ENCODE assay signal across 1 cellular context in the genomic region with DNA sequence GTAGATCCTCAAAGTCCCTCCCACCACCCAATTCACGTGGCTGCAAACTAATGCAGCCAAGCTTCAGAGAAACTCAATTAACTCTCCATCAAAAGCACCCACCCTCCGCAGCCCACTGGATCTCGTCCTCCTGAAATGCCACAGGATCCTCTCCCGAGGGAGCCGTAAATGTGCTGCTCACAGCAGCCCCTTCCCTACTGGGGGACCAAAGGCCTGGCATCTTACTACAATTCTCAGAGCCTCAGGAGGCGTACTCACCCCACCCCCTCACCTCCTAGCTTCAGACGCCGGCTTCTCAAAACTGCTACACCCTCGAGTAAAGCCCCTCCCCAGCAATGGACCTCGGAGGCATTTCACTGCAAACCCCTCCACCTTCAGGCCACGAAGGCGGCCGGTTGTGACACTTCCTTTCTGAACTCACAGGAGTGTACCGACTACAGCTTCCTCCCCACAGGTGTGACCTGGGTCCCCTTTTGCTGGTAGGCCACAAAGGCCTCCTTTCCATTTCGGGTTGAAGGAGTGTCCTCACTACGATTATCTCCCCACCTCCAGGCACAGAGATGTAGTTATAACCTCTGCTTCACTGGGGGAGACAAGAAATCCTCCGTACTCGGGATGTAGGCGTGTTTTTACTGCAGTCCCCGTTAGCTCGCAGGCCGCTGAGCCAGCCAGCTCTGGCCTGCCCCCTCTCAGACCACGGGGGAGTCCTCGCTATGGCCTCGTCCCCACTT.
TF ChIP-seq lines count a peak whose summit lies in the region.

No MANE protein-coding gene starts in this region.

TF ChIP-seq in HepG2, 621 proteins besides CTCF, POLR2A, EP300 and RAD21 (continued from another document):
- 0 out of 2 replicates have a peak, but pooled peaks have one; percentile 41 for TF ChIP-seq ZNF614 (CRISPR knock-in tag; IDR thresholded peaks at IDR 0.05; ENCODE audit: borderline replicate concordance)
- no peak for TF ChIP-seq SRY (CRISPR knock-in tag; IDR thresholded peaks at IDR 0.05)
- peak; percentile 44 for TF ChIP-seq ZNF446 (CRISPR knock-in tag; IDR thresholded peaks at IDR 0.05)
- no peak for TF ChIP-seq BCL6 (CRISPR knock-in tag; IDR thresholded peaks at IDR 0.05)
- TF ChIP-seq, protein P1, sequence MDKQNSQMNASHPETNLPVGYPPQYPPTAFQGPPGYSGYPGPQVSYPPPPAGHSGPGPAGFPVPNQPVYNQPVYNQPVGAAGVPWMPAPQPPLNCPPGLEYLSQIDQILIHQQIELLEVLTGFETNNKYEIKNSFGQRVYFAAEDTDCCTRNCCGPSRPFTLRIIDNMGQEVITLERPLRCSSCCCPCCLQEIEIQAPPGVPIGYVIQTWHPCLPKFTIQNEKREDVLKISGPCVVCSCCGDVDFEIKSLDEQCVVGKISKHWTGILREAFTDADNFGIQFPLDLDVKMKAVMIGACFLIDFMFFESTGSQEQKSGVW (CRISPR knock-in tag; IDR thresholded peaks at IDR 0.05; ENCODE audit: borderline replicate concordance): no peak
- peak; percentile 48 for TF ChIP-seq RBM22 (optimal IDR thresholded peaks at IDR 0.05; ENCODE audit: low read length)
- TF ChIP-seq FOXP1 (IDR thresholded peaks at IDR 0.05): no peak
- TF ChIP-seq FOXP1 (CRISPR knock-in tag; IDR thresholded peaks at IDR 0.05): 0 out of 2 replicates have a peak, but pooled peaks have one; percentile 18
- TF ChIP-seq ZNF776 (CRISPR knock-in tag; IDR thresholded peaks at IDR 0.05): peak; percentile 20; the same call in 1 of the 2 replicates
- peak; percentile 68; the same call in 1 of the 2 replicates for TF ChIP-seq SNAI1 (CRISPR knock-in tag; IDR thresholded peaks at IDR 0.05; ENCODE audit: borderline replicate concordance)
- no peak for TF ChIP-seq RAD51 (IDR thresholded peaks at IDR 0.05; ENCODE audit: borderline replicate concordance)
- 0 out of 2 replicates have a peak, but pooled peaks have one; percentile 28 for TF ChIP-seq TFE3 (CRISPR knock-in tag; IDR thresholded peaks at IDR 0.05)
- TF ChIP-seq ZNF12 (CRISPR knock-in tag; IDR thresholded peaks at IDR 0.05): peak; percentile 66; the same call in 1 of the 2 replicates
- no peak for TF ChIP-seq ZNF629 (CRISPR knock-in tag; conservative IDR thresholded peaks at IDR 0.05)
- TF ChIP-seq ZNF616 (CRISPR knock-in tag; IDR thresholded peaks at IDR 0.05; ENCODE audit: low read depth): no peak
- TF ChIP-seq ZNF296 (CRISPR knock-in tag; conservative IDR thresholded peaks at IDR 0.05): peak; percentile 97; the same call in 1 of the 2 replicates
- TF ChIP-seq, protein P2, sequence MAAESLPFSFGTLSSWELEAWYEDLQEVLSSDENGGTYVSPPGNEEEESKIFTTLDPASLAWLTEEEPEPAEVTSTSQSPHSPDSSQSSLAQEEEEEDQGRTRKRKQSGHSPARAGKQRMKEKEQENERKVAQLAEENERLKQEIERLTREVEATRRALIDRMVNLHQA (CRISPR knock-in tag; IDR thresholded peaks at IDR 0.05): peak; percentile 50; the same call in 1 of the 2 replicates
- peak; percentile 4 to 16; a peak in 1 of 4 replicates for TF ChIP-seq NR2F1 (CRISPR knock-in tag; IDR thresholded peaks at IDR 0.05)
- peak; percentile 14; the same call in 1 of the 2 replicates for TF ChIP-seq ZNF639 (CRISPR knock-in tag; conservative IDR thresholded peaks at IDR 0.05)
- TF ChIP-seq, protein P3, sequence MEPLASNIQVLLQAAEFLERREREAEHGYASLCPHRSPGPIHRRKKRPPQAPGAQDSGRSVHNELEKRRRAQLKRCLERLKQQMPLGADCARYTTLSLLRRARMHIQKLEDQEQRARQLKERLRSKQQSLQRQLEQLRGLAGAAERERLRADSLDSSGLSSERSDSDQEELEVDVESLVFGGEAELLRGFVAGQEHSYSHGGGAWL (CRISPR knock-in tag; IDR thresholded peaks at IDR 0.05): peak; percentile 60; the same call in 1 of the 2 replicates
- 0 out of 2 replicates have a peak, but pooled peaks have one; percentile 76 for TF ChIP-seq ZNF546 (CRISPR knock-in tag; conservative IDR thresholded peaks at IDR 0.05)
- TF ChIP-seq RFXANK (CRISPR knock-in tag; IDR thresholded peaks at IDR 0.05): no peak
- TF ChIP-seq IKZF1 (IDR thresholded peaks at IDR 0.05): no peak
